36 cellular contexts compared by ENCODE assay signal in the genomic region with DNA sequence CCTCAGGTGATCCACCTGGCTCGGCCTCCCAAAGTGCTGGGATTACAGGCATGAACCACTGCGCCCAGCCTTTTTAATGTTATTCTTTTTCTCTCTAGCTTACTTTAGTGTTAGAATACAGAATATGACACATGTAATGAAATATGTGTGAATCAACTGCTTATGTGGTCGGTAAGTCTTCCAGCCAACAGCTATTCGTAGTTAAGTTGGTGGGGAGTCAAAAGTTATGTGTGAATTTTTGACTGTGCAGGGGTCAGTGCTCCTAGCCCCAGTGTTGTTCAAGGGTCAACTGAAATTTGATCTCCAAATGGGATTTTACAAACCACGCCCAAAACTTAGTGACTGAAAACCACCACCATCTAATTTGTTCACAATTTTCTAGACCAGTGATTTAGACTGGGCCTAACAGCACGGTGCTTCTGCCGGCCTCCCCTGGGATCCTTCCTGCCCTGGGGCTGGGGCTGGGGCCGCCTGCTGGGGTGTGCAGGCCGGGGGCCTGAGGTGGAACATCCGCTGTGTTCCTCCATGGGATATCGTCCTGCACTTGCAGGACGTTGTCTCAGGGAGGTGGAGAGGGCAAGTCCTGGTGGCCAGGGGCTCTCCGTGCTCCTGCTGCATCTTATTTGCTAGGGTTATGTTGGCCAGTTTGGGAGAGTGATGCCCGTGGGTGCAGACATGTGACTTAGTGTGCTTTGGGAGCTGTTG. TPM values are rescaled to one million over a fixed set of nuclear protein-coding genes. Genes with fewer than 3 reads are reported as not detected.
DNase-seq lines count a peak whose midpoint lies in the region; ATAC-seq and TF ChIP-seq lines count a peak whose summit lies in the region.
"Had no signal": no experiment of that assay in that cellular context is flagged by ENCODE, and none has a peak within 500 bp of the region (broad histone marks: within the 10 kb centered on the region; RNA-seq: fewer than 3 reads in every experiment).

No MANE protein-coding gene starts in this region.

- no peaks in the 10 kb centered on the region for H3K27me3 ChIP-seq in endodermal cell (ENCODE audit: control insufficient read depth, insufficient read depth, low read length, poor library complexity, severe bottlenecking)
- H3K27me3 ChIP-seq: sigmoid colon, tibial nerve had no signal

- POLR2A ChIA-PET in WTC11 (lab: Charles Lee): no interaction called here

- no peaks in the 10 kb centered on the region for H3K9me3 Mint-ChIP-seq in endodermal cell
- H3K9me3 Mint-ChIP-seq in WTC11: no peaks in the 10 kb centered on the region
- H3K9me3 Mint-ChIP-seq: activated CD4-positive, alpha-beta memory T cell treated with anti-CD3 and anti-CD28 coated beads for 36 hours; activated naive CD8-positive, alpha-beta T cell treated with anti-CD3 and anti-CD28 coated beads, Interleukin-2, amount 50 U/mL, for 24 hours; H9; mesothelial cell of epicardium; naive B cell; T-helper 1 cell treated with Interleukin-12 subunit alpha and Interleukin-12 subunit beta and Interleukin-4 antibody, amounts not matched to agents 30 μg/mL and 1 μg/mL, for 36 hours had no signal

- DNase-seq in Caki2 (ENCODE audit: low read depth): peak; percentile 72
- peak; percentile 70 for DNase-seq in LHCN-M2 (ENCODE audit: low read depth)
- DNase-seq in astrocyte of the hippocampus (ENCODE audit: low read depth, low spot score): peak; percentile 44
- DNase-seq in iris pigment epithelial cell (ENCODE audit: low read depth): peak; percentile 67
- no peak for DNase-seq in endodermal cell
- no peak for DNase-seq in LoVo (ENCODE audit: low spot score)
- no peak for DNase-seq in WTC11 (ENCODE audit: low spot score)
- no peak for DNase-seq in UCSD-AML1 (lab: John Stamatoyannopoulos, UW; ENCODE audit: unreplicated experiment)
- DNase-seq: activated CD4-positive, alpha-beta memory T cell treated with anti-CD3 and anti-CD28 coated beads for 36 hours; activated CD4-positive, CD25-positive, alpha-beta regulatory T cell treated with anti-CD3 and anti-CD28 coated beads, Interleukin-2, amount 50 U/mL, for 72 hours; activated CD8-positive, alpha-beta memory T cell treated with anti-CD3 and anti-CD28 coated beads, Interleukin-2, amount 50 U/mL, for 4 hours; activated naive CD4-positive, alpha-beta T cell; activated naive CD8-positive, alpha-beta T cell treated with anti-CD3 and anti-CD28 coated beads, Interleukin-2, amount 50 U/mL, for 24 hours; AML-193; CD4-positive, CD25-positive, alpha-beta regulatory T cell; DMS79 treated with DMSO at 0.1 percent for 48 hours; H9; Kasumi-1; left ventricle myocardium superior; naive B cell; NCI-H1048; NCI-H1694 treated with DMSO at 0.1 percent for 48 hours; NCI-H2171 treated with DMSO at 0.1 percent for 48 hours; NCI-H524; NK-92 treated with Interleukin-12 subunit alpha and Interleukin-12 subunit beta, amount 100 ng/mL, for 24 hours; nucleus accumbens; PC-9; Right ventricle myocardium superior; sigmoid colon; stimulated activated CD4-positive, alpha-beta T cell treated with anti-CD3 and anti-CD28 coated beads, Interleukin-4, amount 100 ng/mL, for 24 hours had no signal

- TF ChIP-seq CTCF in endodermal cell (conservative IDR thresholded peaks at IDR 0.05) (no peak), WTC11 (IDR thresholded peaks at IDR 0.05) (no peak)

- H3K9ac ChIP-seq in endodermal cell (ENCODE audit: extremely low read depth, low read length, poor library complexity, severe bottlenecking): no peak overlapping the region

- H3K4me3 Mint-ChIP-seq in endodermal cell (no peak overlapping the region), WTC11 (no peak overlapping the region)
- H3K4me3 Mint-ChIP-seq: activated CD4-positive, alpha-beta memory T cell treated with anti-CD3 and anti-CD28 coated beads for 36 hours; activated naive CD8-positive, alpha-beta T cell treated with anti-CD3 and anti-CD28 coated beads, Interleukin-2, amount 50 U/mL, for 24 hours; brain; CD4-positive, CD25-positive, alpha-beta regulatory T cell; H9; mesothelial cell of epicardium; naive B cell; T-helper 1 cell treated with Interleukin-12 subunit alpha and Interleukin-12 subunit beta and Interleukin-4 antibody, amounts not matched to agents 30 μg/mL and 1 μg/mL, for 36 hours had no signal

- H3K27ac Mint-ChIP-seq in endodermal cell (no peak overlapping the region), WTC11 (no peak overlapping the region)
- H3K27ac Mint-ChIP-seq: activated CD4-positive, alpha-beta memory T cell treated with anti-CD3 and anti-CD28 coated beads for 36 hours; activated naive CD8-positive, alpha-beta T cell treated with anti-CD3 and anti-CD28 coated beads, Interleukin-2, amount 50 U/mL, for 24 hours; brain; CD4-positive, CD25-positive, alpha-beta regulatory T cell; H9; mesothelial cell of epicardium; naive B cell; T-helper 1 cell treated with Interleukin-12 subunit alpha and Interleukin-12 subunit beta and Interleukin-4 antibody, amounts not matched to agents 30 μg/mL and 1 μg/mL, for 36 hours had no signal

- no peaks in the 10 kb centered on the region for H3K9me3 ChIP-seq in endodermal cell (ENCODE audit: control insufficient read depth, low read length)
- H3K9me3 ChIP-seq: prostate gland, sigmoid colon, tibial nerve had no signal

- in situ Hi-C loops in Caki2 (cut with HindIII; ENCODE audit: low pct_unique_long_range_greater_than_20kb, low sequenced_read_pairs): no loop called here

- H3K4me1 Mint-ChIP-seq in endodermal cell (peaks cover 8% of the 10 kb centered on the region), WTC11 (peaks cover 42% of the 10 kb centered on the region)
- H3K4me1 Mint-ChIP-seq: CD4-positive, CD25-positive, alpha-beta regulatory T cell had no signal

- no peaks in the 10 kb centered on the region for H3K36me3 ChIP-seq in endodermal cell (ENCODE audit: control insufficient read depth, insufficient read depth, low read length)
- H3K36me3 ChIP-seq: prostate gland, sigmoid colon, tibial nerve had no signal

- no peak overlapping the region for H3K4me3 ChIP-seq in endodermal cell (ENCODE audit: low read length)
- H3K4me3 ChIP-seq: PC-9, prostate gland, sigmoid colon, tibial nerve had no signal

- H3K36me3 Mint-ChIP-seq in endodermal cell (ENCODE audit: low read depth) (no peaks in the 10 kb centered on the region), WTC11 (no peaks in the 10 kb centered on the region)
- H3K36me3 Mint-ChIP-seq: activated CD4-positive, alpha-beta memory T cell treated with anti-CD3 and anti-CD28 coated beads for 36 hours; brain; CD4-positive, CD25-positive, alpha-beta regulatory T cell; mesothelial cell of epicardium; naive B cell had no signal

- 93 to 100% methylated on average over 5 to 14 of the region's 14 CpGs for WGBS in endodermal cell (ENCODE audit: insufficient coverage in 1 of 2, insufficient read length in 1 of 2), 2 experiments

- CTCF ChIA-PET in WTC11 (lab: Charles Lee): no interaction called here

- peaks cover 19% of the 10 kb centered on the region for H3K27me3 Mint-ChIP-seq in endodermal cell (ENCODE audit: insufficient read depth)
- H3K27me3 Mint-ChIP-seq in WTC11 (ENCODE audit: low read depth): no peaks in the 10 kb centered on the region; the same call in none of the 2 replicates
- H3K27me3 Mint-ChIP-seq: activated CD4-positive, alpha-beta memory T cell treated with anti-CD3 and anti-CD28 coated beads for 36 hours; activated naive CD8-positive, alpha-beta T cell treated with anti-CD3 and anti-CD28 coated beads, Interleukin-2, amount 50 U/mL, for 24 hours had no signal

- no peak for ATAC-seq in WTC11
- ATAC-seq: activated naive CD8-positive, alpha-beta T cell treated with anti-CD3 and anti-CD28 coated beads, Interleukin-2, amount 50 U/mL, for 24 hours; left ventricle myocardium superior; SK-N-SH treated with all-trans-retinoic acid at 6 μM for 48 hours had no signal

- peaks cover 3% of the 10 kb centered on the region for H3K4me1 ChIP-seq in endodermal cell (ENCODE audit: control insufficient read depth, insufficient read depth, low read length)
- H3K4me1 ChIP-seq: prostate gland, sigmoid colon had no signal

- no peak overlapping the region for H3K27ac ChIP-seq in endodermal cell (ENCODE audit: low read depth, low read length)
- H3K27ac ChIP-seq: PC-9, prostate gland, sigmoid colon, tibial nerve had no signal

TF ChIP-seq in WTC11, 78 proteins besides CTCF, POLR2A, EP300 and RAD21 (continues in another document):
- TF ChIP-seq ELF4 (CRISPR knock-in tag; IDR thresholded peaks at IDR 0.05; ENCODE audit: low read depth) (no peak), NFYB (CRISPR knock-in tag; conservative IDR thresholded peaks at IDR 0.05; ENCODE audit: low read depth) (no peak), JAZF1 (CRISPR knock-in tag; IDR thresholded peaks at IDR 0.05) (no peak), GTF2I (CRISPR knock-in tag; conservative IDR thresholded peaks at IDR 0.05) (no peak), JUN (CRISPR knock-in tag; IDR thresholded peaks at IDR 0.05) (no peak)
- TF ChIP-seq, protein P1, sequence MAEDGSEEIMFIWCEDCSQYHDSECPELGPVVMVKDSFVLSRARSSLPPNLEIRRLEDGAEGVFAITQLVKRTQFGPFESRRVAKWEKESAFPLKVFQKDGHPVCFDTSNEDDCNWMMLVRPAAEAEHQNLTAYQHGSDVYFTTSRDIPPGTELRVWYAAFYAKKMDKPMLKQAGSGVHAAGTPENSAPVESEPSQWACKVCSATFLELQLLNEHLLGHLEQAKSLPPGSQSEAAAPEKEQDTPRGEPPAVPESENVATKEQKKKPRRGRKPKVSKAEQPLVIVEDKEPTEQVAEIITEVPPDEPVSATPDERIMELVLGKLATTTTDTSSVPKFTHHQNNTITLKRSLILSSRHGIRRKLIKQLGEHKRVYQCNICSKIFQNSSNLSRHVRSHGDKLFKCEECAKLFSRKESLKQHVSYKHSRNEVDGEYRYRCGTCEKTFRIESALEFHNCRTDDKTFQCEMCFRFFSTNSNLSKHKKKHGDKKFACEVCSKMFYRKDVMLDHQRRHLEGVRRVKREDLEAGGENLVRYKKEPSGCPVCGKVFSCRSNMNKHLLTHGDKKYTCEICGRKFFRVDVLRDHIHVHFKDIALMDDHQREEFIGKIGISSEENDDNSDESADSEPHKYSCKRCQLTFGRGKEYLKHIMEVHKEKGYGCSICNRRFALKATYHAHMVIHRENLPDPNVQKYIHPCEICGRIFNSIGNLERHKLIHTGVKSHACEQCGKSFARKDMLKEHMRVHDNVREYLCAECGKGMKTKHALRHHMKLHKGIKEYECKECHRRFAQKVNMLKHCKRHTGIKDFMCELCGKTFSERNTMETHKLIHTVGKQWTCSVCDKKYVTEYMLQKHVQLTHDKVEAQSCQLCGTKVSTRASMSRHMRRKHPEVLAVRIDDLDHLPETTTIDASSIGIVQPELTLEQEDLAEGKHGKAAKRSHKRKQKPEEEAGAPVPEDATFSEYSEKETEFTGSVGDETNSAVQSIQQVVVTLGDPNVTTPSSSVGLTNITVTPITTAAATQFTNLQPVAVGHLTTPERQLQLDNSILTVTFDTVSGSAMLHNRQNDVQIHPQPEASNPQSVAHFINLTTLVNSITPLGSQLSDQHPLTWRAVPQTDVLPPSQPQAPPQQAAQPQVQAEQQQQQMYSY (CRISPR knock-in tag; IDR thresholded peaks at IDR 0.05): no peak

RNA-seq across cellular contexts. Expression of gene GRB10, which starts 24.5 kb away (rescaled TPM):
- total RNA-seq in Caki2 (2014; rRNA removed; shearing (Covaris generic); ENCODE audit: low replicate concordance): 83.7 and 87.2 TPM in 2 replicates
- total RNA-seq in LHCN-M2 (2014; rRNA removed) (17.5 and 24.0 TPM in 2 replicates), endodermal cell (10 to 100 TPM; 71.9 to 97.5 TPM), WTC11 (2021) (66.0 to 103 TPM (median 67.3 TPM) in 3 replicates)
- polyA plus RNA-seq in LHCN-M2 (2012): 22.3 TPM
- 61.1 TPM for polyA plus RNA-seq in endodermal cell (2013, experiment 1 of 2)
- polyA plus RNA-seq in endodermal cell (2013, experiment 2 of 2): 56.3 TPM

Comparison
In these comparisons a context has a peak if more than half of its experiments do, and no peak if none do; other contexts are left out.
1. DNase-seq: peak in Caki2 (single experiment), LHCN-M2 (single experiment), astrocyte of the hippocampus (single experiment) and iris pigment epithelial cell (single experiment); none in endodermal cell (single experiment), LoVo (single experiment), WTC11 (single experiment) and UCSD-AML1 (single experiment).